In the genomic region with DNA sequence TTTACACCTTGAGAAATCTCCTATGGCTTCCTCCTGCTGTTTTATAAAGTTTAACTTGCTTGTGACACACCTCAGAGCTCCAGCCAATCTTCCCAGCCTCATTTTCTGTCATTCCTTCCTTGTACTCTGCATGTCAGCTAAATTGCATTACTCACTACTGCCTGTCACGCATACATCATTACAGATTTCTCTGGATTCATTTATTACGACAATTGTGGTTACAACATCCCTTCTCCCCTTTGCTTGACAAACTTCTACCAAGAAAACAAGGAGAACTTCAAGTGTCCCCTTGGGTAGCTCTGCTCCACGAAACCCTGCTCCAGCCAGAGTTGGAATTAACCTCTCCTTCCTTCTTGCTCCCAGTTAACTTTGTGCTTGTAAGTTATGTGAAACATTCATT, we compare ENCODE assay signal across 11 cellular contexts. TPM values are rescaled to one million over a fixed set of nuclear protein-coding genes. Genes with fewer than 3 reads are reported as not detected.
DNase-seq lines count a peak whose midpoint lies in the region; ATAC-seq and TF ChIP-seq lines count a peak whose summit lies in the region.
"Had no signal": no experiment of that assay in that cellular context is flagged by ENCODE, and none has a peak within 500 bp of the region (broad histone marks: within the 10 kb centered on the region; RNA-seq: fewer than 3 reads in every experiment).

No MANE protein-coding gene starts in this region.

- H3K4me1 ChIP-seq in SJSA1 (replicated peaks) (peaks cover 18% of the 10 kb centered on the region), foreskin keratinocyte (no peaks in the 10 kb centered on the region), Caco-2 (no peaks in the 10 kb centered on the region), OCI-LY7 (ENCODE audit: insufficient read depth, low read length, poor library complexity, severe bottlenecking) (peaks cover 27% of the 10 kb centered on the region)

- intact Hi-C loops in Caco-2 (cut with micrococcal nuclease; ENCODE audit: unreplicated experiment) (no loop called here), OCI-LY7 (cut with micrococcal nuclease; ENCODE audit: unreplicated experiment) (loop anchor here (5.0 kb wide), 3 partner anchors 57 to 147 kb away; no protein-coding TSS in a partner anchor)

- H3K27ac ChIP-seq in SJSA1 (no peak overlapping the region), foreskin keratinocyte (no peak overlapping the region), OCI-LY7 (ENCODE audit: low read depth, low read length, poor library complexity, severe bottlenecking) (no peak overlapping the region)
- H3K27ac ChIP-seq: C4-2B had no signal

- H3K9me2 ChIP-seq in OCI-LY7 (ENCODE audit: insufficient read depth, low read length) = no peaks in the 10 kb centered on the region

- H3K36me3 ChIP-seq in SJSA1 (peaks cover 6% of the 10 kb centered on the region), Caco-2 (ENCODE audit: control insufficient read depth, insufficient read depth, low read length) (no peaks in the 10 kb centered on the region; the same call in 1 of the 2 replicates), OCI-LY7 (ENCODE audit: insufficient read depth, low read length) (peaks cover 9% of the 10 kb centered on the region)

- H2AFZ ChIP-seq in OCI-LY7 (ENCODE audit: low read length) = no peak overlapping the region

- H3K4me2 ChIP-seq in OCI-LY7 (ENCODE audit: low read length) = no peak overlapping the region

- ATAC-seq in activated CD8-positive, alpha-beta memory T cell treated with anti-CD3 and anti-CD28 coated beads, Interleukin-2, amount 10 ng/mL, durations not matched to agents 7 days and 5 days = no peak
- peak; percentile 46 for ATAC-seq in foreskin keratinocyte
- no peak for ATAC-seq in stimulated activated memory B cell treated with anti-CD40 and anti-IgM and Interleukin-4, amounts not matched to agents 10 μg/mL and 1 μg/mL and 100 μg/mL, for 72 hours
- no peak for ATAC-seq in GM19463 (IDR thresholded peaks at IDR 0.05; ENCODE audit: unreplicated experiment)

- peaks cover 4% of the 10 kb centered on the region; the same call in 1 of the 2 replicates for H3K79me2 ChIP-seq in OCI-LY7 (ENCODE audit: insufficient read depth, low read depth, low read length)

- no peaks in the 10 kb centered on the region for H3K27me3 ChIP-seq in SJSA1 (replicated peaks)
- no peaks in the 10 kb centered on the region for H3K27me3 ChIP-seq in foreskin keratinocyte
- H3K27me3 ChIP-seq in Caco-2 (replicated peaks; ENCODE audit: control insufficient read depth, insufficient read depth, low read length) = no peaks in the 10 kb centered on the region

- peak overlapping the region; percentile 3 for H3K27ac Mint-ChIP-seq in activated CD8-positive, alpha-beta memory T cell treated with anti-CD3 and anti-CD28 coated beads, Interleukin-2, amount 10 ng/mL, durations not matched to agents 7 days and 5 days
- H3K27ac Mint-ChIP-seq in stimulated activated memory B cell treated with anti-CD40 and anti-IgM and Interleukin-4, amounts not matched to agents 10 μg/mL and 1 μg/mL and 100 μg/mL, for 72 hours = peak overlapping the region; percentile 92
- no peak overlapping the region for H3K27ac Mint-ChIP-seq in Caco-2 (ENCODE audit: unreplicated experiment)

- H3K4me1 Mint-ChIP-seq in activated CD8-positive, alpha-beta memory T cell treated with anti-CD3 and anti-CD28 coated beads, Interleukin-2, amount 10 ng/mL, durations not matched to agents 7 days and 5 days = peaks cover 89% of the 10 kb centered on the region
- H3K4me1 Mint-ChIP-seq in stimulated activated memory B cell treated with anti-CD40 and anti-IgM and Interleukin-4, amounts not matched to agents 10 μg/mL and 1 μg/mL and 100 μg/mL, for 72 hours = peaks cover 95% of the 10 kb centered on the region
- H3K4me1 Mint-ChIP-seq in Caco-2 (ENCODE audit: low read depth, unreplicated experiment) = no peaks in the 10 kb centered on the region

- H3K4me3 Mint-ChIP-seq in activated CD8-positive, alpha-beta memory T cell treated with anti-CD3 and anti-CD28 coated beads, Interleukin-2, amount 10 ng/mL, durations not matched to agents 7 days and 5 days = no peak overlapping the region
- H3K4me3 Mint-ChIP-seq in stimulated activated memory B cell treated with anti-CD40 and anti-IgM and Interleukin-4, amounts not matched to agents 10 μg/mL and 1 μg/mL and 100 μg/mL, for 72 hours = no peak overlapping the region
- H3K4me3 Mint-ChIP-seq in Caco-2 (ENCODE audit: unreplicated experiment) = no peak overlapping the region

- H3K36me3 Mint-ChIP-seq in activated CD8-positive, alpha-beta memory T cell treated with anti-CD3 and anti-CD28 coated beads, Interleukin-2, amount 10 ng/mL, durations not matched to agents 7 days and 5 days = peaks cover 35% of the 10 kb centered on the region
- H3K36me3 Mint-ChIP-seq in stimulated activated memory B cell treated with anti-CD40 and anti-IgM and Interleukin-4, amounts not matched to agents 10 μg/mL and 1 μg/mL and 100 μg/mL, for 72 hours = peaks cover 33% of the 10 kb centered on the region
- H3K36me3 Mint-ChIP-seq in Caco-2 (ENCODE audit: insufficient read depth, unreplicated experiment) = peaks cover 10% of the 10 kb centered on the region

- CTCF ChIA-PET in activated CD8-positive, alpha-beta memory T cell treated with anti-CD3 and anti-CD28 coated beads, Interleukin-2, amount 10 ng/mL, durations not matched to agents 7 days and 5 days (lab: Charles Lee) = interaction anchor here (2.1 to 3.6 kb wide), 2 partner anchors 10 to 156 kb away, joined by 12 to 13 read pairs; no protein-coding TSS in a partner anchor
- CTCF ChIA-PET in Caco-2 (lab: Charles Lee) (no interaction called here), OCI-LY7 (lab: Charles Lee; ENCODE audit: unreplicated experiment) (no interaction called here)

- H3K9me3 ChIP-seq in SJSA1 (replicated peaks) = no peaks in the 10 kb centered on the region
- H3K9me3 ChIP-seq in Caco-2 = no peaks in the 10 kb centered on the region
- no peaks in the 10 kb centered on the region for H3K9me3 ChIP-seq in OCI-LY7 (ENCODE audit: low read length)

- no peak overlapping the region for H3K4me3 ChIP-seq in SJSA1
- no peak overlapping the region for H3K4me3 ChIP-seq in Caco-2 (ENCODE audit: low read depth, low read length)
- no peak overlapping the region for H3K4me3 ChIP-seq in OCI-LY7 (ENCODE audit: low read depth, low read length, poor library complexity, severe bottlenecking)

- BruUV-seq in Caco-2 (replicated peaks; lab: Mats Ljungman, UMichigan) = no TSS peak
- BruUV-seq in OCI-LY7 (replicated peaks; lab: Mats Ljungman, UMichigan) = no TSS peak

- no peaks in the 10 kb centered on the region for H3K27me3 Mint-ChIP-seq in activated CD8-positive, alpha-beta memory T cell treated with anti-CD3 and anti-CD28 coated beads, Interleukin-2, amount 10 ng/mL, durations not matched to agents 7 days and 5 days
- no peaks in the 10 kb centered on the region for H3K27me3 Mint-ChIP-seq in stimulated activated memory B cell treated with anti-CD40 and anti-IgM and Interleukin-4, amounts not matched to agents 10 μg/mL and 1 μg/mL and 100 μg/mL, for 72 hours
- H3K27me3 Mint-ChIP-seq in Caco-2 (ENCODE audit: insufficient read depth, unreplicated experiment) = no peaks in the 10 kb centered on the region

- TF ChIP-seq CTCF in foreskin keratinocyte (conservative IDR thresholded peaks at IDR 0.05) (no peak), Caco-2 (IDR thresholded peaks at IDR 0.05; ENCODE audit: insufficient read depth in 1 of 2, low read depth in 1 of 2, low read length in 1 of 2, severe bottlenecking in 1 of 2, unreplicated experiment in 1 of 2) (no peak), OCI-LY7 (conservative IDR thresholded peaks at IDR 0.05; ENCODE audit: low read length) (no peak)

- POLR2A ChIA-PET in Caco-2 (lab: Charles Lee) = no interaction called here
- POLR2A ChIA-PET in OCI-LY7 (lab: Charles Lee) = no interaction called here

- H3K9me3 Mint-ChIP-seq in activated CD8-positive, alpha-beta memory T cell treated with anti-CD3 and anti-CD28 coated beads, Interleukin-2, amount 10 ng/mL, durations not matched to agents 7 days and 5 days (ENCODE audit: low read depth) = no peaks in the 10 kb centered on the region
- H3K9me3 Mint-ChIP-seq in stimulated activated memory B cell treated with anti-CD40 and anti-IgM and Interleukin-4, amounts not matched to agents 10 μg/mL and 1 μg/mL and 100 μg/mL, for 72 hours = no peaks in the 10 kb centered on the region
- H3K9me3 Mint-ChIP-seq in Caco-2 (ENCODE audit: unreplicated experiment) = no peaks in the 10 kb centered on the region

- no peak for DNase-seq in activated CD8-positive, alpha-beta memory T cell treated with anti-CD3 and anti-CD28 coated beads, Interleukin-2, amount 10 ng/mL, durations not matched to agents 7 days and 5 days
- no peak for DNase-seq in activated CD8-positive, alpha-beta memory T cell treated with anti-CD3 and anti-CD28 coated beads, Interleukin-2, amount 50 U/mL, for 48 hours
- DNase-seq in SJSA1 (ENCODE audit: low read depth in 1 of 2, low spot score in 2 of 2) (peak; percentile 54 to 70), foreskin keratinocyte (no peak), Caco-2 (no peak), OCI-LY7 (ENCODE audit: low spot score) (no peak)

- peaks cover 14% of the 10 kb centered on the region; the same call in 1 of the 2 replicates for H4K20me1 ChIP-seq in OCI-LY7 (ENCODE audit: insufficient read depth, low read length)

RNA-seq across cellular contexts. Expression of gene GPR18, which starts 22.0 kb away (rescaled TPM):
- 10 to 100 TPM; 11.1 to 13.1 TPM for total RNA-seq in activated CD8-positive, alpha-beta memory T cell treated with anti-CD3 and anti-CD28 coated beads, Interleukin-2, amount 10 ng/mL, durations not matched to agents 7 days and 5 days
- total RNA-seq in SJSA1 (2014; rRNA removed; shearing (Covaris generic)) = not detected in 2 replicates
- total RNA-seq in foreskin keratinocyte = not detected in 2 replicates
- polyA plus RNA-seq in foreskin keratinocyte = not detected in 2 replicates
- total RNA-seq in Caco-2 (2022) = not detected in 2 replicates
- total RNA-seq in OCI-LY7 (2014; rRNA removed; shearing (Covaris generic)) = 6.6 and 13.7 TPM in 2 replicates
- total RNA-seq in OCI-LY7 (2022) = 10.9 and 15.1 TPM in 2 replicates
- total RNA-seq: fibroblast of lung had no signal
- polyA plus RNA-seq: fibroblast of lung had no signal

RNA-seq across cellular contexts. Expression of gene GPR183, which starts 27.0 kb away (rescaled TPM):
- total RNA-seq in activated CD8-positive, alpha-beta memory T cell treated with anti-CD3 and anti-CD28 coated beads, Interleukin-2, amount 10 ng/mL, durations not matched to agents 7 days and 5 days = 10 to 100 TPM; 15.3 to 19.5 TPM
- 49.6 and 49.7 TPM in 2 replicates for total RNA-seq in SJSA1 (2014; rRNA removed; shearing (Covaris generic))
- total RNA-seq in foreskin keratinocyte (not detected in 2 replicates), Caco-2 (2022) (not detected in 2 replicates), OCI-LY7 (2022) (not detected in 2 replicates)
- polyA plus RNA-seq in foreskin keratinocyte = not detected in 2 replicates
- total RNA-seq in OCI-LY7 (2014; rRNA removed; shearing (Covaris generic)) = not detected in 2 replicates
- total RNA-seq: fibroblast of lung, SK-MEL-5 had no signal

Comparison
In these comparisons a context has a peak if more than half of its experiments do, and no peak if none do; other contexts are left out.
1. DNase-seq: peak in SJSA1 (2 of 2); none in activated CD8-positive, alpha-beta memory T cell treated with anti-CD3 and anti-CD28 coated beads, Interleukin-2, amount 10 ng/mL, durations not matched to agents 7 days and 5 days (single experiment), activated CD8-positive, alpha-beta memory T cell treated with anti-CD3 and anti-CD28 coated beads, Interleukin-2, amount 50 U/mL, for 48 hours (single experiment), foreskin keratinocyte (0 of 2), Caco-2 (0 of 2) and OCI-LY7 (single experiment).
2. RNA of gene GPR183, which starts 27.0 kb away (total RNA-seq): 49.6 to 49.7 TPM in SJSA1 and 15.3 to 19.5 TPM in activated CD8-positive, alpha-beta memory T cell treated with anti-CD3 and anti-CD28 coated beads, Interleukin-2, amount 10 ng/mL, durations not matched to agents 7 days and 5 days; not detected in foreskin keratinocyte, not detected in Caco-2 and not detected in OCI-LY7; every median in the first group is over 10 times any median in the second.